1 cellular context compared by ENCODE assay signal in genomic region chr3:129026728-129027543, GRCh38.
A peak's percentile ranks its signal among the peaks of the same experiment; 100 is the strongest.
TF ChIP-seq lines count a peak whose summit lies in the region.

No MANE protein-coding gene starts in this region.

TF ChIP-seq in K562, 482 proteins besides CTCF, POLR2A, EP300 and RAD21 (continued from another document and continues in another):
- TF ChIP-seq, protein P1, sequence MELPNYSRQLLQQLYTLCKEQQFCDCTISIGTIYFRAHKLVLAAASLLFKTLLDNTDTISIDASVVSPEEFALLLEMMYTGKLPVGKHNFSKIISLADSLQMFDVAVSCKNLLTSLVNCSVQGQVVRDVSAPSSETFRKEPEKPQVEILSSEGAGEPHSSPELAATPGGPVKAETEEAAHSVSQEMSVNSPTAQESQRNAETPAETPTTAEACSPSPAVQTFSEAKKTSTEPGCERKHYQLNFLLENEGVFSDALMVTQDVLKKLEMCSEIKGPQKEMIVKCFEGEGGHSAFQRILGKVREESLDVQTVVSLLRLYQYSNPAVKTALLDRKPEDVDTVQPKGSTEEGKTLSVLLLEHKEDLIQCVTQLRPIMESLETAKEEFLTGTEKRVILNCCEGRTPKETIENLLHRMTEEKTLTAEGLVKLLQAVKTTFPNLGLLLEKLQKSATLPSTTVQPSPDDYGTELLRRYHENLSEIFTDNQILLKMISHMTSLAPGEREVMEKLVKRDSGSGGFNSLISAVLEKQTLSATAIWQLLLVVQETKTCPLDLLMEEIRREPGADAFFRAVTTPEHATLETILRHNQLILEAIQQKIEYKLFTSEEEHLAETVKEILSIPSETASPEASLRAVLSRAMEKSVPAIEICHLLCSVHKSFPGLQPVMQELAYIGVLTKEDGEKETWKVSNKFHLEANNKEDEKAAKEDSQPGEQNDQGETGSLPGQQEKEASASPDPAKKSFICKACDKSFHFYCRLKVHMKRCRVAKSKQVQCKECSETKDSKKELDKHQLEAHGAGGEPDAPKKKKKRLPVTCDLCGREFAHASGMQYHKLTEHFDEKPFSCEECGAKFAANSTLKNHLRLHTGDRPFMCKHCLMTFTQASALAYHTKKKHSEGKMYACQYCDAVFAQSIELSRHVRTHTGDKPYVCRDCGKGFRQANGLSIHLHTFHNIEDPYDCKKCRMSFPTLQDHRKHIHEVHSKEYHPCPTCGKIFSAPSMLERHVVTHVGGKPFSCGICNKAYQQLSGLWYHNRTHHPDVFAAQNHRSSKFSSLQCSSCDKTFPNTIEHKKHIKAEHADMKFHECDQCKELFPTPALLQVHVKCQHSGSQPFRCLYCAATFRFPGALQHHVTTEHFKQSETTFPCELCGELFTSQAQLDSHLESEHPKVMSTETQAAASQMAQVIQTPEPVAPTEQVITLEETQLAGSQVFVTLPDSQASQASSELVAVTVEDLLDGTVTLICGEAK (IDR thresholded peaks at IDR 0.05) = peak; percentile 52; the same call in 1 of the 2 replicates
- TF ChIP-seq, protein P1 (CRISPR knock-in tag; IDR thresholded peaks at IDR 0.05) = no peak
- TF ChIP-seq RFX5 (IDR thresholded peaks at IDR 0.05; ENCODE audit: low read depth, low read length) (no peak), NUFIP1 (IDR thresholded peaks at IDR 0.05; ENCODE audit: partially characterized antibody) (no peak), HEY1 (CRISPR knock-in tag; IDR thresholded peaks at IDR 0.05; ENCODE audit: borderline replicate concordance) (no peak), CHD4 (IDR thresholded peaks at IDR 0.05; ENCODE audit: insufficient read depth, insufficient replicate concordance, low read depth, low read length, poor library complexity, severe bottlenecking) (no peak), PHF21A (IDR thresholded peaks at IDR 0.05; ENCODE audit: borderline replicate concordance, low read depth) (no peak), MEF2A (IDR thresholded peaks at IDR 0.05; ENCODE audit: control insufficient read depth, low read depth, low read length) (no peak), RB1 (IDR thresholded peaks at IDR 0.05; ENCODE audit: low read depth) (peak; percentile 90), ZNF140 (CRISPR knock-in tag; IDR thresholded peaks at IDR 0.05) (no peak), MYBL2 (IDR thresholded peaks at IDR 0.05; ENCODE audit: low read depth) (no peak), MYBL2 (CRISPR knock-in tag; IDR thresholded peaks at IDR 0.05; ENCODE audit: borderline replicate concordance) (no peak), TAF7 (tag; IDR thresholded peaks at IDR 0.05) (no peak), NRF1 (conservative IDR thresholded peaks at IDR 0.05 in 1 of 2, IDR thresholded peaks at IDR 0.05 in 1 of 2) (peak; percentile 75 to 78), LARP7 (IDR thresholded peaks at IDR 0.05) (no peak), HMG20A (CRISPR knock-in tag; conservative IDR thresholded peaks at IDR 0.05) (no peak), SMARCA5 (IDR thresholded peaks at IDR 0.05) (no peak), GATAD2B (IDR thresholded peaks at IDR 0.05; ENCODE audit: borderline replicate concordance) (peak; percentile 77; the same call in 1 of the 2 replicates), CXXC5 (CRISPR knock-in tag; IDR thresholded peaks at IDR 0.05) (peak; percentile 81), ZBTB8A (IDR thresholded peaks at IDR 0.05; ENCODE audit: partially characterized antibody) (no peak), ZBTB34 (CRISPR knock-in tag; IDR thresholded peaks at IDR 0.05) (no peak), ELF4 (CRISPR knock-in tag; IDR thresholded peaks at IDR 0.05) (no peak), RBM15 (IDR thresholded peaks at IDR 0.05; ENCODE audit: insufficient read depth, low read length) (no peak), ESRRB (CRISPR knock-in tag; IDR thresholded peaks at IDR 0.05; ENCODE audit: borderline replicate concordance) (no peak), ZNF384 (IDR thresholded peaks at IDR 0.05; ENCODE audit: low read depth, low read length) (no peak), CBFA2T3 (IDR thresholded peaks at IDR 0.05) (no peak), NR2C1 (IDR thresholded peaks at IDR 0.05) (no peak), NR2C1 (tag; IDR thresholded peaks at IDR 0.05) (no peak), EWSR1 (IDR thresholded peaks at IDR 0.05; ENCODE audit: borderline replicate concordance, low read depth, partially characterized antibody) (no peak), HMGXB4 (CRISPR knock-in tag; IDR thresholded peaks at IDR 0.05) (no peak), ZNF707 (CRISPR knock-in tag; conservative IDR thresholded peaks at IDR 0.05) (no peak), TAF1 (IDR thresholded peaks at IDR 0.05; ENCODE audit: control insufficient read depth, extremely low read depth, insufficient read depth, low read length, severe bottlenecking) (peak; percentile 30), ZFX (CRISPR knock-in tag; IDR thresholded peaks at IDR 0.05) (peak; percentile 60), MBD2 (IDR thresholded peaks at IDR 0.05; ENCODE audit: borderline replicate concordance, low read depth) (peak; percentile 40; the same call in 1 of the 2 replicates), ZNF766 (CRISPR knock-in tag; conservative IDR thresholded peaks at IDR 0.05) (no peak), TEAD2 (tag; IDR thresholded peaks at IDR 0.05) (no peak), HBP1 (CRISPR knock-in tag; IDR thresholded peaks at IDR 0.05) (0 out of 2 replicates have a peak, but pooled peaks have one; percentile 21), CBX3 (IDR thresholded peaks at IDR 0.05; ENCODE audit: borderline replicate concordance in 1 of 2, low read length in 2 of 2) (peak in 1 of 2 experiments; percentile 77; a peak in 1 of 3 replicates)
- TF ChIP-seq, protein P2, sequence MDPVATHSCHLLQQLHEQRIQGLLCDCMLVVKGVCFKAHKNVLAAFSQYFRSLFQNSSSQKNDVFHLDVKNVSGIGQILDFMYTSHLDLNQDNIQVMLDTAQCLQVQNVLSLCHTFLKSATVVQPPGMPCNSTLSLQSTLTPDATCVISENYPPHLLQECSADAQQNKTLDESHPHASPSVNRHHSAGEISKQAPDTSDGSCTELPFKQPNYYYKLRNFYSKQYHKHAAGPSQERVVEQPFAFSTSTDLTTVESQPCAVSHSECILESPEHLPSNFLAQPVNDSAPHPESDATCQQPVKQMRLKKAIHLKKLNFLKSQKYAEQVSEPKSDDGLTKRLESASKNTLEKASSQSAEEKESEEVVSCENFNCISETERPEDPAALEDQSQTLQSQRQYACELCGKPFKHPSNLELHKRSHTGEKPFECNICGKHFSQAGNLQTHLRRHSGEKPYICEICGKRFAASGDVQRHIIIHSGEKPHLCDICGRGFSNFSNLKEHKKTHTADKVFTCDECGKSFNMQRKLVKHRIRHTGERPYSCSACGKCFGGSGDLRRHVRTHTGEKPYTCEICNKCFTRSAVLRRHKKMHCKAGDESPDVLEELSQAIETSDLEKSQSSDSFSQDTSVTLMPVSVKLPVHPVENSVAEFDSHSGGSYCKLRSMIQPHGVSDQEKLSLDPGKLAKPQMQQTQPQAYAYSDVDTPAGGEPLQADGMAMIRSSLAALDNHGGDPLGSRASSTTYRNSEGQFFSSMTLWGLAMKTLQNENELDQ (CRISPR knock-in tag; IDR thresholded peaks at IDR 0.05; ENCODE audit: borderline replicate concordance) = no peak
- TF ChIP-seq, protein P3, sequence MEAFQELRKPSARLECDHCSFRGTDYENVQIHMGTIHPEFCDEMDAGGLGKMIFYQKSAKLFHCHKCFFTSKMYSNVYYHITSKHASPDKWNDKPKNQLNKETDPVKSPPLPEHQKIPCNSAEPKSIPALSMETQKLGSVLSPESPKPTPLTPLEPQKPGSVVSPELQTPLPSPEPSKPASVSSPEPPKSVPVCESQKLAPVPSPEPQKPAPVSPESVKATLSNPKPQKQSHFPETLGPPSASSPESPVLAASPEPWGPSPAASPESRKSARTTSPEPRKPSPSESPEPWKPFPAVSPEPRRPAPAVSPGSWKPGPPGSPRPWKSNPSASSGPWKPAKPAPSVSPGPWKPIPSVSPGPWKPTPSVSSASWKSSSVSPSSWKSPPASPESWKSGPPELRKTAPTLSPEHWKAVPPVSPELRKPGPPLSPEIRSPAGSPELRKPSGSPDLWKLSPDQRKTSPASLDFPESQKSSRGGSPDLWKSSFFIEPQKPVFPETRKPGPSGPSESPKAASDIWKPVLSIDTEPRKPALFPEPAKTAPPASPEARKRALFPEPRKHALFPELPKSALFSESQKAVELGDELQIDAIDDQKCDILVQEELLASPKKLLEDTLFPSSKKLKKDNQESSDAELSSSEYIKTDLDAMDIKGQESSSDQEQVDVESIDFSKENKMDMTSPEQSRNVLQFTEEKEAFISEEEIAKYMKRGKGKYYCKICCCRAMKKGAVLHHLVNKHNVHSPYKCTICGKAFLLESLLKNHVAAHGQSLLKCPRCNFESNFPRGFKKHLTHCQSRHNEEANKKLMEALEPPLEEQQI (IDR thresholded peaks at IDR 0.05) = no peak
- TF ChIP-seq, protein P4, sequence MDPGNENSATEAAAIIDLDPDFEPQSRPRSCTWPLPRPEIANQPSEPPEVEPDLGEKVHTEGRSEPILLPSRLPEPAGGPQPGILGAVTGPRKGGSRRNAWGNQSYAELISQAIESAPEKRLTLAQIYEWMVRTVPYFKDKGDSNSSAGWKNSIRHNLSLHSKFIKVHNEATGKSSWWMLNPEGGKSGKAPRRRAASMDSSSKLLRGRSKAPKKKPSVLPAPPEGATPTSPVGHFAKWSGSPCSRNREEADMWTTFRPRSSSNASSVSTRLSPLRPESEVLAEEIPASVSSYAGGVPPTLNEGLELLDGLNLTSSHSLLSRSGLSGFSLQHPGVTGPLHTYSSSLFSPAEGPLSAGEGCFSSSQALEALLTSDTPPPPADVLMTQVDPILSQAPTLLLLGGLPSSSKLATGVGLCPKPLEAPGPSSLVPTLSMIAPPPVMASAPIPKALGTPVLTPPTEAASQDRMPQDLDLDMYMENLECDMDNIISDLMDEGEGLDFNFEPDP (CRISPR knock-in tag; IDR thresholded peaks at IDR 0.05) = no peak
- TF ChIP-seq, protein P5, sequence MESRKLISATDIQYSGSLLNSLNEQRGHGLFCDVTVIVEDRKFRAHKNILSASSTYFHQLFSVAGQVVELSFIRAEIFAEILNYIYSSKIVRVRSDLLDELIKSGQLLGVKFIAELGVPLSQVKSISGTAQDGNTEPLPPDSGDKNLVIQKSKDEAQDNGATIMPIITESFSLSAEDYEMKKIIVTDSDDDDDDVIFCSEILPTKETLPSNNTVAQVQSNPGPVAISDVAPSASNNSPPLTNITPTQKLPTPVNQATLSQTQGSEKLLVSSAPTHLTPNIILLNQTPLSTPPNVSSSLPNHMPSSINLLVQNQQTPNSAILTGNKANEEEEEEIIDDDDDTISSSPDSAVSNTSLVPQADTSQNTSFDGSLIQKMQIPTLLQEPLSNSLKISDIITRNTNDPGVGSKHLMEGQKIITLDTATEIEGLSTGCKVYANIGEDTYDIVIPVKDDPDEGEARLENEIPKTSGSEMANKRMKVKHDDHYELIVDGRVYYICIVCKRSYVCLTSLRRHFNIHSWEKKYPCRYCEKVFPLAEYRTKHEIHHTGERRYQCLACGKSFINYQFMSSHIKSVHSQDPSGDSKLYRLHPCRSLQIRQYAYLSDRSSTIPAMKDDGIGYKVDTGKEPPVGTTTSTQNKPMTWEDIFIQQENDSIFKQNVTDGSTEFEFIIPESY (CRISPR knock-in tag; IDR thresholded peaks at IDR 0.05) = peak; percentile 72
